In the genomic region with DNA sequence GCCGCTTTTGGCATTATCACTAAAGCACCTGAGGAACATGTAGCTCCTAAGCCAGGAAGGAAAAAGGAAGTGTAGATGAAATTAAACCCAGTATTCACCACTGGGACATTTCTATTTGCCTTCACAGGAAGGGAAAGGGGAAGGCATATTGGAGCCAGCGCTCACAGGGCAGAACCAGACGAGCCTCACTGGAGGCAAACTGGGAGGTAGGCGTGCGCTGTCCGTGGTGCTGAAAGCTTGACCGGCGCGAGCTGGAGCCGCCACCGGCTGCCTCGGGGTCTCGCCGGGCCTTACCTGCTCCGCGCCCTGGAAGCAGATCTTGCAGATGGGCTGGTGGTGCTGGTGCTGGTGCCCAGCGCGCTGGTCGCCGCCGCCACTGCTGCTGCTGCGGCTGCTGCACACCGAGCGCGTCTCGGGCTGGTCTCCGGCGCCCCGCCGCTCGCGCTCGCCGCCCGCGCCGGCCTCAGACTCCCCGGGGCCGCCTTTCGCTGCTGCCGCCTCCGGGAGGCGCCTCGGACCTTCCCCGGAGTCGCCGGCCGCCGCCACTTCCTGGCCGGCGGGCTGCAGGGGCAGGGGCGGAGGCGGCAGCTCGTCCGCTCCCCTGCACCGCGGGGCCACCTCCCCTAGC, we compare ENCODE assay signal across 9 cellular contexts. TPM values are rescaled to one million over a fixed set of nuclear protein-coding genes. Genes with fewer than 3 reads are reported as not detected.
DNase-seq lines count a peak whose midpoint lies in the region; ATAC-seq and TF ChIP-seq lines count a peak whose summit lies in the region.
"Had no signal": no experiment of that assay in that cellular context is flagged by ENCODE, and none has a peak within 500 bp of the region (broad histone marks: within the 10 kb centered on the region; RNA-seq: fewer than 3 reads in every experiment).

No MANE protein-coding gene starts in this region.

- ATAC-seq in HG02798 (IDR thresholded peaks at IDR 0.05; ENCODE audit: poor library complexity, unreplicated experiment): peak; percentile 34

- no peak overlapping the region for H2AFZ ChIP-seq in mammary epithelial cell (ENCODE audit: low read depth, low read length)

- no peak overlapping the region for H3K9ac ChIP-seq in mammary epithelial cell (ENCODE audit: insufficient read depth, low read length)

- no peaks in the 10 kb centered on the region for H3K79me2 ChIP-seq in mammary epithelial cell (ENCODE audit: insufficient read depth, low read length)

- no peak overlapping the region for H3K27ac ChIP-seq in SJCRH30
- H3K27ac ChIP-seq in mammary epithelial cell (ENCODE audit: insufficient read depth, low read depth, low read length): no peak overlapping the region
- H3K27ac ChIP-seq in vagina: no peak overlapping the region
- no peak overlapping the region for H3K27ac ChIP-seq in sigmoid colon
- H3K27ac ChIP-seq: thoracic aorta had no signal

- no peak for TF ChIP-seq CTCF in mammary epithelial cell (conservative IDR thresholded peaks at IDR 0.05 in 1 of 2, IDR thresholded peaks at IDR 0.05 in 1 of 2; ENCODE audit: extremely low read depth in 1 of 2, insufficient read depth in 1 of 2, low read depth in 1 of 2, low read length in 2 of 2)
- no peak for TF ChIP-seq CTCF in vagina (IDR thresholded peaks at IDR 0.05)
- TF ChIP-seq CTCF in sigmoid colon (IDR thresholded peaks at IDR 0.05): no peak

- no peaks in the 10 kb centered on the region for H4K20me1 ChIP-seq in mammary epithelial cell (ENCODE audit: insufficient read depth, low read length)

- no peak for TF ChIP-seq EP300 in sigmoid colon (IDR thresholded peaks at IDR 0.05)

- H3K4me1 ChIP-seq in SJCRH30 (no peaks in the 10 kb centered on the region), mammary epithelial cell (ENCODE audit: insufficient read depth, low read length) (no peaks in the 10 kb centered on the region), vagina (no peaks in the 10 kb centered on the region), sigmoid colon (peaks cover 0 to 13% (median 4%) of the 10 kb centered on the region in 4 donors)

- WGBS in mammary epithelial cell (ENCODE audit: low coverage, missing lambda C conversion rate): 9% methylated on average over 30 of the region's 57 CpGs
- 4 to 8% methylated on average over 57 of the region's 57 CpGs for WGBS in sigmoid colon, 2 donors

- DNase-seq in ACHN (peak; percentile 68), SJCRH30 (peak; percentile 13 to 26), mammary epithelial cell (peak; percentile 45), iPS-NIHi7 (ENCODE audit: extremely low spot score) (peak; percentile 84), vagina (ENCODE audit: extremely low spot score in 2 of 2) (no peak), sigmoid colon (no peak)
- DNase-seq in stimulated activated CD4-positive, alpha-beta T cell treated with anti-CD3 and anti-CD28 coated beads, Interleukin-12 subunit alpha, Interleukin-12 subunit beta, amount 100 ng/mL, for 4 hours: peak; percentile 28

- CTCF ChIA-PET in mammary epithelial cell (lab: Charles Lee; ENCODE audit: low non-redundant PET): no interaction called here

- H3K9me3 ChIP-seq in SJCRH30 (replicated peaks): no peaks in the 10 kb centered on the region
- no peaks in the 10 kb centered on the region for H3K9me3 ChIP-seq in mammary epithelial cell (replicated peaks; ENCODE audit: insufficient read depth, low read length)
- no peaks in the 10 kb centered on the region for H3K9me3 ChIP-seq in vagina
- H3K9me3 ChIP-seq in sigmoid colon: no peaks in the 10 kb centered on the region
- H3K9me3 ChIP-seq: thoracic aorta had no signal

- H3K4me2 ChIP-seq in mammary epithelial cell (ENCODE audit: insufficient read depth, low read depth, low read length): peak overlapping the region; percentile 57

- intact Hi-C loops in mammary epithelial cell (cut with micrococcal nuclease) (no loop called here), vagina (cut with DNase I) (no loop called here), sigmoid colon (cut with DNase I) (no loop called here)

- H3K27me3 ChIP-seq in SJCRH30 (no peaks in the 10 kb centered on the region), mammary epithelial cell (ENCODE audit: insufficient read depth, low read length) (peaks cover 16% of the 10 kb centered on the region), vagina (no peaks in the 10 kb centered on the region), sigmoid colon (peaks cover 16 to 76% (median 33%) of the 10 kb centered on the region in 3 donors)

- TF ChIP-seq POLR2A in vagina (IDR thresholded peaks at IDR 0.05) (no peak), sigmoid colon (IDR thresholded peaks at IDR 0.05) (no peak)

- no TSS peak for BruUV-seq in mammary epithelial cell (replicated peaks; lab: Mats Ljungman, UMichigan)

- H3K4me3 ChIP-seq in SJCRH30 (no peak overlapping the region), mammary epithelial cell (replicated peaks in 1 of 3; ENCODE audit: insufficient read depth in 1 of 3, low read depth in 2 of 3, low read length in 3 of 3) (no peak overlapping the region), vagina (peak overlapping the region in 1 of 2 donors; percentile 22), sigmoid colon (peak overlapping the region in 2 of 4 donors; percentile 10 to 19)
- H3K4me3 ChIP-seq: thoracic aorta had no signal

- dilution Hi-C loops in mammary epithelial cell (cut with HindIII; ENCODE audit: low sequenced_read_pairs): no loop called here

- in situ Hi-C loops in ACHN (cut with HindIII; ENCODE audit: low pct_ligation_motif_present, low pct_unique_long_range_greater_than_20kb, low sequenced_read_pairs): no loop called here
- in situ Hi-C loops in mammary epithelial cell (cut with MboI; ENCODE audit: low sequenced_read_pairs in 2 of 2): no loop called here

- H3K36me3 ChIP-seq in SJCRH30: no peaks in the 10 kb centered on the region
- no peaks in the 10 kb centered on the region for H3K36me3 ChIP-seq in mammary epithelial cell (ENCODE audit: insufficient read depth, low read length)
- H3K36me3 ChIP-seq in vagina: no peaks in the 10 kb centered on the region
- no peaks in the 10 kb centered on the region for H3K36me3 ChIP-seq in sigmoid colon
- H3K36me3 ChIP-seq: thoracic aorta had no signal

RNA-seq across cellular contexts. Expression of gene MARCHF11, which starts 0.7 kb away (rescaled TPM):
- total RNA-seq in SJCRH30 (2014; rRNA removed; shearing (Covaris generic)): not detected in 2 replicates
- not detected for total RNA-seq in mammary epithelial cell
- not detected for polyA plus RNA-seq in mammary epithelial cell
- not detected for polyA minus RNA-seq in mammary epithelial cell
- not detected for total RNA-seq in vagina
- not detected for total RNA-seq in sigmoid colon
- polyA plus RNA-seq in sigmoid colon: not detected
- total RNA-seq: thoracic aorta had no signal

Comparison
In these comparisons a context has a peak if more than half of its experiments do, and no peak if none do; other contexts are left out.
1. DNase-seq: peak in ACHN (single experiment), SJCRH30 (2 of 2), mammary epithelial cell (single experiment), iPS-NIHi7 (single experiment) and stimulated activated CD4-positive, alpha-beta T cell treated with anti-CD3 and anti-CD28 coated beads, Interleukin-12 subunit alpha, Interleukin-12 subunit beta, amount 100 ng/mL, for 4 hours (single experiment); none in vagina (0 of 2) and sigmoid colon (single experiment).